Comparison of ENCODE assay signal across 26 cellular contexts in genomic region chr6:140663772-140664171, GRCh38.
A peak's percentile ranks its signal among the peaks of the same experiment; 100 is the strongest.
DNase-seq lines count a peak whose midpoint lies in the region; ATAC-seq, FAIRE-seq and TF ChIP-seq lines count a peak whose summit lies in the region.
"Had no signal": no experiment of that assay in that cellular context is flagged by ENCODE, and none has a peak within 500 bp of the region (broad histone marks: within the 10 kb centered on the region; RNA-seq: fewer than 3 reads in every experiment).

No MANE protein-coding gene starts in this region.

- H3K4me2 ChIP-seq in BLaER1, result peak overlapping the region; percentile 1; the same call in 1 of the 2 replicates
- H3K4me2 ChIP-seq in GM23338, result no peak overlapping the region
- H3K4me2 ChIP-seq in OCI-LY1 (ENCODE audit: low read length), result peak overlapping the region; percentile 38
- H3K4me2 ChIP-seq in endothelial cell of umbilical vein (ENCODE audit: insufficient read depth, low read length), result no peak overlapping the region

- H3K4me1 ChIP-seq in BLaER1 (peaks cover 6% of the 10 kb centered on the region; the same call in 1 of the 2 replicates), GM23338 (ENCODE audit: insufficient read depth) (no peaks in the 10 kb centered on the region), OCI-LY1 (ENCODE audit: insufficient read depth, low read length, severe bottlenecking) (peaks cover 21% of the 10 kb centered on the region), endothelial cell of umbilical vein (ENCODE audit: control insufficient read depth, extremely low read depth, insufficient read depth, low read length) (peaks cover 5% of the 10 kb centered on the region)
- H3K4me1 ChIP-seq: upper lobe of right lung had no signal

- no peak for TF ChIP-seq CTCF in GM23338 (conservative IDR thresholded peaks at IDR 0.05; ENCODE audit: low read depth in 2 of 2)
- TF ChIP-seq CTCF in OCI-LY1 (IDR thresholded peaks at IDR 0.05; ENCODE audit: low read length), result no peak
- no peak for TF ChIP-seq CTCF in endothelial cell of umbilical vein (IDR thresholded peaks at IDR 0.05; ENCODE audit: extremely low read depth in 1 of 2, insufficient read depth in 1 of 2, low read depth in 1 of 2, low read length in 2 of 2)

- H4K20me1 ChIP-seq in BLaER1 (no peaks in the 10 kb centered on the region), GM23338 (replicated peaks; ENCODE audit: insufficient read depth) (no peaks in the 10 kb centered on the region), OCI-LY1 (ENCODE audit: insufficient read depth, low read length) (no peaks in the 10 kb centered on the region), endothelial cell of umbilical vein (replicated peaks; ENCODE audit: control insufficient read depth, extremely low read depth, insufficient read depth, low read length) (no peaks in the 10 kb centered on the region)

- POLR2A ChIA-PET in endothelial cell of umbilical vein (lab: Charles Lee), result no interaction called here

- H3K4me1 Mint-ChIP-seq in GM23338, result no peaks in the 10 kb centered on the region
- no peaks in the 10 kb centered on the region for H3K4me1 Mint-ChIP-seq in natural killer cell treated with Interleukin-12 subunit alpha and Interleukin-12 subunit beta and Interleukin-15 and Interleukin-18, amount 100 ng/mL, for 72 hours (ENCODE audit: low read depth in 2 of 2)
- H3K4me1 Mint-ChIP-seq: nephron had no signal

- dilution Hi-C loops in endothelial cell of umbilical vein (cut with MboI; ENCODE audit: extremely low pct_ligation_motif_present, low sequenced_read_pairs), result no loop called here

- H3K4me3 ChIP-seq in BLaER1, result no peak overlapping the region
- H3K4me3 ChIP-seq in GM23338, result no peak overlapping the region
- H3K4me3 ChIP-seq in OCI-LY1 (ENCODE audit: low read depth, low read length, poor library complexity, severe bottlenecking), result peak overlapping the region; percentile 12
- no peak overlapping the region for H3K4me3 ChIP-seq in endothelial cell of umbilical vein (replicated peaks in 1 of 3; ENCODE audit: insufficient read depth in 1 of 3, low read depth in 1 of 3, low read length in 3 of 3)
- H3K4me3 ChIP-seq: upper lobe of right lung had no signal

- TF ChIP-seq POLR2A in endothelial cell of umbilical vein (IDR thresholded peaks at IDR 0.05; ENCODE audit: low read depth, low read length), result no peak

- H3K27me3 Mint-ChIP-seq in GM23338 (ENCODE audit: insufficient read depth, low read depth, poor library complexity), result no peaks in the 10 kb centered on the region
- no peaks in the 10 kb centered on the region for H3K27me3 Mint-ChIP-seq in natural killer cell treated with Interleukin-12 subunit alpha and Interleukin-12 subunit beta and Interleukin-15 and Interleukin-18, amount 100 ng/mL, for 72 hours

- H3F3A ChIP-seq in GM23338 (replicated peaks; ENCODE audit: low read depth), result no peaks in the 10 kb centered on the region
- no peaks in the 10 kb centered on the region for H3F3A ChIP-seq in OCI-LY1 (ENCODE audit: insufficient read depth, low read length)

- no TSS peak for BruUV-seq in endothelial cell of umbilical vein (replicated peaks; lab: Mats Ljungman, UMichigan)

- H3K9me1 ChIP-seq in endothelial cell of umbilical vein (replicated peaks; ENCODE audit: control insufficient read depth, extremely low read depth, insufficient read depth, low read length), result no peaks in the 10 kb centered on the region

- peak overlapping the region; percentile 15; the same call in 1 of the 2 replicates for H2AFZ ChIP-seq in GM23338
- H2AFZ ChIP-seq in OCI-LY1 (ENCODE audit: low read length), result peak overlapping the region; percentile 88
- H2AFZ ChIP-seq in endothelial cell of umbilical vein (ENCODE audit: low read depth, low read length), result peak overlapping the region; percentile 88

- H3K9ac ChIP-seq in BLaER1, result no peak overlapping the region
- H3K9ac ChIP-seq in OCI-LY1 (ENCODE audit: low read length), result no peak overlapping the region
- H3K9ac ChIP-seq in endothelial cell of umbilical vein (replicated peaks; ENCODE audit: extremely low read depth, insufficient read depth, low read length), result no peak overlapping the region

- no peaks in the 10 kb centered on the region for H3K9me3 Mint-ChIP-seq in GM23338
- peaks cover 3% of the 10 kb centered on the region for H3K9me3 Mint-ChIP-seq in natural killer cell treated with Interleukin-12 subunit alpha and Interleukin-12 subunit beta and Interleukin-15 and Interleukin-18, amount 100 ng/mL, for 72 hours
- H3K9me3 Mint-ChIP-seq: nephron; T-helper 2 cell treated with Interferon-gamma antibody and Interleukin-4, amounts not matched to agents 5 μg/mL and 100 μg/mL, for 36 hours had no signal

- intact Hi-C loops in endothelial cell of umbilical vein (cut with micrococcal nuclease), result no loop called here

- FAIRE-seq in endothelial cell of umbilical vein (lab: Jason Lieb, UNC), result no peak
- FAIRE-seq: colon, D721Med, GM18507 had no signal

- H3K27ac ChIP-seq in BLaER1 (no peak overlapping the region), GM23338 (ENCODE audit: low read depth) (no peak overlapping the region), OCI-LY1 (ENCODE audit: low read depth, low read length, poor library complexity, severe bottlenecking) (peak overlapping the region; percentile 28), endothelial cell of umbilical vein (ENCODE audit: insufficient read depth, low read depth, low read length) (no peak overlapping the region)
- H3K27ac ChIP-seq: brain microvascular endothelial cell, C4-2B, upper lobe of right lung, WERI-Rb-1 had no signal

- no peak overlapping the region for H3K27ac Mint-ChIP-seq in GM23338
- H3K27ac Mint-ChIP-seq in natural killer cell treated with Interleukin-12 subunit alpha and Interleukin-12 subunit beta and Interleukin-15 and Interleukin-18, amount 100 ng/mL, for 72 hours, result no peak overlapping the region
- H3K27ac Mint-ChIP-seq: nephron; T-helper 2 cell treated with Interferon-gamma antibody and Interleukin-4, amounts not matched to agents 5 μg/mL and 100 μg/mL, for 36 hours had no signal

- no peaks in the 10 kb centered on the region for H3K36me3 ChIP-seq in BLaER1
- no peaks in the 10 kb centered on the region for H3K36me3 ChIP-seq in GM23338 (ENCODE audit: insufficient read depth)
- H3K36me3 ChIP-seq in OCI-LY1 (ENCODE audit: insufficient read depth, low read length), result no peaks in the 10 kb centered on the region
- no peaks in the 10 kb centered on the region for H3K36me3 ChIP-seq in endothelial cell of umbilical vein (ENCODE audit: control insufficient read depth in 2 of 2, extremely low read depth in 1 of 2, insufficient read depth in 2 of 2, low read length in 2 of 2)
- H3K36me3 ChIP-seq: brain microvascular endothelial cell, upper lobe of right lung, WERI-Rb-1 had no signal

- ATAC-seq in GM23338, result no peak
- no peak for ATAC-seq in HG02763 (IDR thresholded peaks at IDR 0.05; ENCODE audit: unreplicated experiment)
- ATAC-seq in natural killer cell treated with Interleukin-12 subunit alpha and Interleukin-12 subunit beta and Interleukin-15 and Interleukin-18, amount 100 ng/mL, for 72 hours, result no peak
- no peak for ATAC-seq in GM21390 (IDR thresholded peaks at IDR 0.05; ENCODE audit: unreplicated experiment)
- ATAC-seq: left colon, sciatic nerve, upper lobe of right lung had no signal

- H3K27me3 ChIP-seq in BLaER1 (no peaks in the 10 kb centered on the region), GM23338 (ENCODE audit: insufficient read depth) (no peaks in the 10 kb centered on the region), OCI-LY1 (ENCODE audit: insufficient read depth, low read length) (no peaks in the 10 kb centered on the region), endothelial cell of umbilical vein (ENCODE audit: control insufficient read depth in 2 of 2, insufficient read depth in 2 of 2, low read length in 2 of 2) (no peaks in the 10 kb centered on the region)
- H3K27me3 ChIP-seq: brain microvascular endothelial cell, upper lobe of right lung had no signal

- H3K9me3 ChIP-seq in BLaER1 (no peaks in the 10 kb centered on the region), OCI-LY1 (ENCODE audit: low read length) (no peaks in the 10 kb centered on the region), endothelial cell of umbilical vein (replicated peaks; ENCODE audit: control insufficient read depth, insufficient read depth, low read length) (no peaks in the 10 kb centered on the region)
- H3K9me3 ChIP-seq: upper lobe of right lung had no signal

- H3K79me2 ChIP-seq in GM23338 (replicated peaks; ENCODE audit: insufficient read depth) (no peaks in the 10 kb centered on the region), OCI-LY1 (ENCODE audit: insufficient read depth, low read length) (no peaks in the 10 kb centered on the region), endothelial cell of umbilical vein (ENCODE audit: control insufficient read depth, insufficient read depth, low read length) (no peaks in the 10 kb centered on the region)

- H3K9me2 ChIP-seq in GM23338 (ENCODE audit: insufficient read depth) (no peaks in the 10 kb centered on the region), OCI-LY1 (ENCODE audit: low read depth, low read length) (no peaks in the 10 kb centered on the region)

- no peaks in the 10 kb centered on the region for H3K36me3 Mint-ChIP-seq in GM23338 (ENCODE audit: low read depth)
- no peaks in the 10 kb centered on the region for H3K36me3 Mint-ChIP-seq in natural killer cell treated with Interleukin-12 subunit alpha and Interleukin-12 subunit beta and Interleukin-15 and Interleukin-18, amount 100 ng/mL, for 72 hours

- no peak overlapping the region for H3K4me3 Mint-ChIP-seq in GM23338
- no peak overlapping the region for H3K4me3 Mint-ChIP-seq in natural killer cell treated with Interleukin-12 subunit alpha and Interleukin-12 subunit beta and Interleukin-15 and Interleukin-18, amount 100 ng/mL, for 72 hours
- H3K4me3 Mint-ChIP-seq: nephron; T-helper 2 cell treated with Interferon-gamma antibody and Interleukin-4, amounts not matched to agents 5 μg/mL and 100 μg/mL, for 36 hours had no signal

- CTCF ChIA-PET in endothelial cell of umbilical vein (lab: Charles Lee), result no interaction called here

- DNase-seq in GM23338 (ENCODE audit: low spot score), result no peak
- DNase-seq in endothelial cell of umbilical vein (ENCODE audit: low read depth, low spot score), result no peak
- DNase-seq in globus pallidus (ENCODE audit: low spot score), result no peak
- no peak for DNase-seq in natural killer cell treated with Interleukin-12 subunit alpha and Interleukin-12 subunit beta and Interleukin-15 and Interleukin-18, amount 100 ng/mL, for 72 hours (ENCODE audit: low spot score)
- DNase-seq: activated CD4-positive, alpha-beta T cell treated with anti-CD3 and anti-CD28 coated beads, Interleukin-2, amount 50 U/mL, for 1 hour; activated CD8-positive, alpha-beta memory T cell treated with anti-CD3 and anti-CD28 coated beads, Interleukin-2, amount 50 U/mL, for 48 hours; brain microvascular endothelial cell; head of caudate nucleus; left colon; midbrain; NCI-H1105 treated with DMSO at 0.1 percent for 48 hours; NCI-H2081 treated with DMSO at 0.1 percent for 48 hours; stimulated activated CD4-positive, alpha-beta T cell treated with anti-CD3 and anti-CD28 coated beads, Interleukin-15, amount 100 ng/mL, for 24 hours; upper lobe of right lung; WERI-Rb-1 had no signal

TF ChIP-seq in GM23338, 12 proteins besides CTCF, POLR2A, EP300 and RAD21 (continues in another document):
- TF ChIP-seq ZNF331 (CRISPR knock-in tag; IDR thresholded peaks at IDR 0.05; ENCODE audit: low read depth) (no peak), EZH2 (IDR thresholded peaks at IDR 0.05; ENCODE audit: low read depth, unreplicated experiment) (no peak)

TF ChIP-seq in endothelial cell of umbilical vein, 7 proteins besides CTCF, POLR2A, EP300 and RAD21 (continues in another document):
- TF ChIP-seq GATA2 (IDR thresholded peaks at IDR 0.05; ENCODE audit: insufficient read depth, insufficient read length, low read depth, low read length), result no peak

Comparison
In these comparisons a context has a peak if more than half of its experiments do, and no peak if none do; other contexts are left out.
1. H3K4me2 ChIP-seq: peak in BLaER1 (single experiment) and OCI-LY1 (single experiment); none in GM23338 (single experiment) and endothelial cell of umbilical vein (single experiment).
2. H2AFZ ChIP-seq: peak in every context shown above with its lines; median percentile 88 in OCI-LY1; 88 in endothelial cell of umbilical vein; 15 in GM23338.